Comparison of ENCODE assay signal across 8 cellular contexts in genomic region chr5:10364186-10364689, GRCh38. TPM values are rescaled to one million over a fixed set of nuclear protein-coding genes. Genes with fewer than 3 reads are reported as not detected.
DNase-seq lines count a peak whose midpoint lies in the region; ATAC-seq and TF ChIP-seq lines count a peak whose summit lies in the region.

No MANE protein-coding gene starts in this region.

- no peaks in the 10 kb centered on the region for H3K9me3 ChIP-seq in A673 (ENCODE audit: low read depth, low read length, poor library complexity, severe bottlenecking)

- CTCF ChIA-PET in A673 (lab: Charles Lee): no interaction called here

- DNase-seq in A673 (ENCODE audit: low spot score) (no peak), ELF-1 (ENCODE audit: low read depth, low spot score) (peak; percentile 35), NCI-H748 (lab: John Stamatoyannopoulos, UW; ENCODE audit: unreplicated experiment) (peak; percentile 83)
- DNase-seq in stimulated activated CD4-positive, alpha-beta T cell treated with anti-CD3 and anti-CD28 coated beads, Interleukin-1b, Interleukin-23, amount 100 ng/mL, for 48 hours: no peak

- peak; percentile 40 for TF ChIP-seq CTCF in A673 (conservative IDR thresholded peaks at IDR 0.05; ENCODE audit: low read depth, low read length)

- H3K4me3 ChIP-seq in A673 (ENCODE audit: low read depth, low read length, poor library complexity, severe bottlenecking): no peak overlapping the region

- peaks cover 14% of the 10 kb centered on the region for H3K4me1 ChIP-seq in A673 (ENCODE audit: insufficient read depth, low read length, poor library complexity, severe bottlenecking)

- H3K27me3 ChIP-seq in A673 (replicated peaks; ENCODE audit: insufficient read depth, low read depth, low read length, poor library complexity): no peaks in the 10 kb centered on the region

- no peaks in the 10 kb centered on the region for H3K36me3 ChIP-seq in A673 (ENCODE audit: insufficient read depth, low read length, poor library complexity, severe bottlenecking)

- intact Hi-C loops in A673 (cut with micrococcal nuclease; ENCODE audit: unreplicated experiment): no loop called here

- ATAC-seq in esophagus mucosa (peak; percentile 15), HG02938 (IDR thresholded peaks at IDR 0.05; ENCODE audit: unreplicated experiment) (no peak), HG03565 (IDR thresholded peaks at IDR 0.05; ENCODE audit: unreplicated experiment) (no peak), GM18870 (IDR thresholded peaks at IDR 0.05; ENCODE audit: unreplicated experiment) (no peak)

- no peak overlapping the region for H3K27ac ChIP-seq in A673 (ENCODE audit: low read depth, low read length, poor library complexity, severe bottlenecking)

- no TSS peak for BruUV-seq in A673 (replicated peaks; lab: Mats Ljungman, UMichigan)

- POLR2A ChIA-PET in A673 (lab: Charles Lee; ENCODE audit: low non-redundant PET): no interaction called here

RNA-seq across cellular contexts. Expression of gene MARCHF6, which starts 10.7 kb away (rescaled TPM):
- total RNA-seq in A673 (2021) (129 and 144 TPM in 2 replicates), esophagus mucosa (50.6 TPM)

RNA-seq across cellular contexts. Expression of gene CMBL, which starts 56.5 kb away (rescaled TPM):
- 15.7 and 17.2 TPM in 2 replicates for total RNA-seq in A673 (2021)
- total RNA-seq in esophagus mucosa: 4.5 TPM

Comparison
In these comparisons a context has a peak if more than half of its experiments do, and no peak if none do; other contexts are left out.
1. DNase-seq: peak in ELF-1 (single experiment) and NCI-H748 (single experiment); none in A673 (single experiment) and stimulated activated CD4-positive, alpha-beta T cell treated with anti-CD3 and anti-CD28 coated beads, Interleukin-1b, Interleukin-23, amount 100 ng/mL, for 48 hours (single experiment).